ENCODE assay signal across 8 cellular contexts in the genomic region with DNA sequence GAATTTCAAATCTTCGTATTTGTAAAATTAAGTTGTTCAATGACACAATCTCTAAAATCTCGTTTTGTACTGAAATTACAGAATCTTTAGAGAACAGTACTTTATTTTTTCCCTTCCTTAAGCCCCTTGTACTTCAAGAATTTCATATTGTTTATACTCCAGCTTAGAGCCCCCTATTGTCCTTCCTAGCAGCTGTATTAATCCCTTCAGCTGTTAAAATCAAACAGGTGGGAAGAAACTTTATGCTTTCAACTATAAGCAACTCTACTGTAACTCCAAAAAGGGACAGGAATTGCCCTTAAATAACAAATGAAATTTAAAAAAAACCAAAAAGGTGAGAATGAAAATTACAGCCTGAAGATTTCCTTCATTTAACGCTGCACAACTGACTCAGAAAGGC. TPM values are rescaled to one million over a fixed set of nuclear protein-coding genes. Genes with fewer than 3 reads are reported as not detected.
A peak's percentile ranks its signal among the peaks of the same experiment; 100 is the strongest.
DNase-seq lines count a peak whose midpoint lies in the region; ATAC-seq and TF ChIP-seq lines count a peak whose summit lies in the region.

No MANE protein-coding gene starts in this region.

- H3K27ac ChIP-seq in SU-DHL-6 (ENCODE audit: low read depth, low read length) (peak overlapping the region; percentile 91; the same call in 1 of the 2 replicates), gastrocnemius medialis (peak overlapping the region; percentile 95 to 98 (median 96))

- TF ChIP-seq POLR2A in gastrocnemius medialis (IDR thresholded peaks at IDR 0.05): no peak

- peaks cover 36% of the 10 kb centered on the region for H3F3A ChIP-seq in SU-DHL-6 (ENCODE audit: insufficient read depth)

- peaks cover 51 to 61% of the 10 kb centered on the region in 2 donors for H3K4me1 ChIP-seq in gastrocnemius medialis

- ATAC-seq in gastrocnemius medialis: no peak
- no peak for ATAC-seq in HG03135 (IDR thresholded peaks at IDR 0.05; ENCODE audit: unreplicated experiment)

- peaks cover 26% of the 10 kb centered on the region for H3K36me3 ChIP-seq in SU-DHL-6 (ENCODE audit: low read length)
- peaks cover 0 to 35% of the 10 kb centered on the region in 2 donors for H3K36me3 ChIP-seq in gastrocnemius medialis

- intact Hi-C loops in gastrocnemius medialis (cut with DNase I; ENCODE audit: low total_unique reads): loop anchor here (10.0 kb wide), 1 partner anchor 999 kb away; a partner anchor contains a TSS

- peak overlapping the region; percentile 87 for H3K9ac ChIP-seq in SU-DHL-6 (ENCODE audit: low read length)

- in situ Hi-C loops in gastrocnemius medialis (cut with MboI; ENCODE audit: low sequenced_read_pairs in 4 of 4): loop anchor here in 2 of 4 donors (10.0 kb wide), 2 partner anchors 79 to 89 kb away; a partner anchor contains a TSS

- no peaks in the 10 kb centered on the region for H3K27me3 ChIP-seq in SU-DHL-6 (ENCODE audit: low read length)
- H3K27me3 ChIP-seq in gastrocnemius medialis: no peaks in the 10 kb centered on the region

- H3K4me3 ChIP-seq in GM12865 (ENCODE audit: low read depth, low read length): peak overlapping the region; percentile 73
- H3K4me3 ChIP-seq in SU-DHL-6 (ENCODE audit: insufficient read depth, low read length, poor library complexity, severe bottlenecking): peak overlapping the region; percentile 72
- H3K4me3 ChIP-seq in fibroblast of pulmonary artery (replicated peaks; ENCODE audit: low read depth, low read length): peak overlapping the region; percentile 99
- H3K4me3 ChIP-seq in gastrocnemius medialis: peak overlapping the region; percentile 78 to 99 (median 84)

- TF ChIP-seq CTCF in GM12865 (IDR thresholded peaks at IDR 0.05; ENCODE audit: insufficient read depth, low read depth, low read length, missing control alignments): no peak
- TF ChIP-seq CTCF in SU-DHL-6 (IDR thresholded peaks at IDR 0.05; ENCODE audit: insufficient read depth, low read length, poor library complexity, severe bottlenecking): no peak
- no peak for TF ChIP-seq CTCF in fibroblast of pulmonary artery (IDR thresholded peaks at IDR 0.05; ENCODE audit: low read length, missing control alignments)
- no peak for TF ChIP-seq CTCF in gastrocnemius medialis (IDR thresholded peaks at IDR 0.05 in 4 of 5, conservative IDR thresholded peaks at IDR 0.05 in 1 of 5)

- no peaks in the 10 kb centered on the region for H3K9me2 ChIP-seq in SU-DHL-6 (replicated peaks; ENCODE audit: insufficient read depth, low read length)

- H3K4me2 ChIP-seq in SU-DHL-6 (ENCODE audit: low read depth, low read length, poor library complexity, severe bottlenecking): peak overlapping the region; percentile 82

- H2AFZ ChIP-seq in SU-DHL-6 (ENCODE audit: low read depth, low read length, severe bottlenecking): no peak overlapping the region

- H3K9me3 ChIP-seq in SU-DHL-6 (ENCODE audit: insufficient read depth, low read length) (no peaks in the 10 kb centered on the region), gastrocnemius medialis (no peaks in the 10 kb centered on the region)

- peaks cover 40% of the 10 kb centered on the region for H4K20me1 ChIP-seq in SU-DHL-6 (ENCODE audit: low read depth, low read length)

- DNase-seq in GM12865 (ENCODE audit: low read depth) (no peak), fibroblast of pulmonary artery (ENCODE audit: low read depth) (no peak), gastrocnemius medialis (no peak), NCI-H345 treated with DMSO at 0.1 percent for 48 hours (lab: John Stamatoyannopoulos, UW; ENCODE audit: unreplicated experiment) (no peak), hypothalamus (lab: John Stamatoyannopoulos, UW) (no peak), SIG-M5 (lab: John Stamatoyannopoulos, UW) (no peak)

- H3K79me2 ChIP-seq in SU-DHL-6 (ENCODE audit: insufficient read depth, low read length): peaks cover 68% of the 10 kb centered on the region

RNA-seq across cellular contexts. Expression of a gene that starts 1.7 kb away (rescaled TPM):
- total RNA-seq in gastrocnemius medialis: 100 to 1,000 TPM; 225 to 438 (median 398) TPM

RNA-seq across cellular contexts. Expression of a gene that starts 28.8 kb away (rescaled TPM):
- total RNA-seq in gastrocnemius medialis: 1 to 10 TPM; 3.2 to 5.9 (median 3.7) TPM

RNA-seq across cellular contexts. Expression of a gene that starts 35.3 kb away (rescaled TPM):
- total RNA-seq in gastrocnemius medialis: 10 to 100 TPM; 57.2 to 81.4 (median 69.3) TPM

RNA-seq across cellular contexts. Expression of a gene that starts 39.8 kb away (rescaled TPM):
- total RNA-seq in gastrocnemius medialis: 1 to 10 TPM in 3 of 4 donors, not detected in 1; 1.2 to 2.3 (median 1.6) TPM
